Comparison of ENCODE assay signal across 18 cellular contexts in genomic region chr15:67724679-67725365, GRCh38.
DNase-seq lines count a peak whose midpoint lies in the region.
"Had no signal": no experiment of that assay in that cellular context is flagged by ENCODE, and none has a peak within 500 bp of the region (broad histone marks: within the 10 kb centered on the region; RNA-seq: fewer than 3 reads in every experiment).

No MANE protein-coding gene starts in this region.

- DNase-seq in NCI-H748 (lab: John Stamatoyannopoulos, UW; ENCODE audit: unreplicated experiment) (peak; percentile 11), NCI-H748 treated with DMSO at 0.1 percent for 48 hours (lab: John Stamatoyannopoulos, UW) (no peak), COLO668 (lab: John Stamatoyannopoulos, UW; ENCODE audit: unreplicated experiment) (peak; percentile 63), NCI-H2196 (lab: John Stamatoyannopoulos, UW; ENCODE audit: unreplicated experiment) (peak; percentile 29), medulla oblongata (ENCODE audit: extremely low spot score) (peak; percentile 7), DMS153 treated with DMSO at 0.1 percent for 48 hours (lab: John Stamatoyannopoulos, UW; ENCODE audit: unreplicated experiment) (no peak), T-helper 2 cell (no peak), NCI-H187 (lab: John Stamatoyannopoulos, UW) (no peak)
- DNase-seq: C1 segment of cervical spinal cord, DMS153, Karpas-422, MM.1S, NCI-H1417, NCI-H2081 treated with DMSO at 0.1 percent for 48 hours, NCI-H226, NCI-H526, Peyer's patch, SIG-M5 had no signal

Comparison
In these comparisons a context has a peak if more than half of its experiments do, and no peak if none do; other contexts are left out.
1. DNase-seq: peak in NCI-H748 (single experiment), COLO668 (single experiment), NCI-H2196 (single experiment) and medulla oblongata (single experiment); none in NCI-H748 treated with DMSO at 0.1 percent for 48 hours (single experiment), DMS153 treated with DMSO at 0.1 percent for 48 hours (single experiment), T-helper 2 cell (0 of 5) and NCI-H187 (0 of 2).